20 cellular contexts compared by ENCODE assay signal in the genomic region with DNA sequence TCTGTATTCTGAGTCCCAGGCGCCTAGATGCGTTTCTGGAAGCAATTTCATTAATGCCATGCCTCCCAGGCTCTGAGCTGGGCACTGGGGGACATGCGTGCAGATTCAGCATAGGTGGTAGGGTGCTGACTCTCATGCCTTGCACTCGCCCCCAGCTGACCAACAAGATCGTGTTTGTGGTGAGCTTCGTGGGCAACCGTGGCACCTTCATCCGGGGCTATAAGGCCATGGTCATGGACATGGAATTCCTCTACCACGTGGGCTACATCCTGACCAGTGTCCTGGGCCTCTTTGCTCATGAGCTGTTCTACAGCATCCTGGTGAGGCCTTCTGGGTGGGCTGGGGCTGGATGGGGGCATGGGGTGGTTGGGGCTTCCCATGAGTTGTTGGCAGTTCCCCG. TPM values are rescaled to one million over a fixed set of nuclear protein-coding genes. Genes with fewer than 3 reads are reported as not detected.
A peak's percentile ranks its signal among the peaks of the same experiment; 100 is the strongest.
DNase-seq lines count a peak whose midpoint lies in the region; ATAC-seq and TF ChIP-seq lines count a peak whose summit lies in the region.
"Had no signal": no experiment of that assay in that cellular context is flagged by ENCODE, and none has a peak within 500 bp of the region (broad histone marks: within the 10 kb centered on the region; RNA-seq: fewer than 3 reads in every experiment).

No MANE protein-coding gene starts in this region.

- CTCF ChIA-PET in RWPE1 (lab: Yijun Ruan, JAX): interaction anchor here (0.5 to 0.7 kb wide), 2 partner anchors 233 to 402 kb away, joined by 3 read pairs; no protein-coding TSS in a partner anchor

- TF ChIP-seq EP300 in esophagus muscularis mucosa (IDR thresholded peaks at IDR 0.05): no peak

- H3K36me3 ChIP-seq in esophagus muscularis mucosa: peaks cover 9 to 97% (median 90%) of the 10 kb centered on the region in 4 donors

- WGBS in right cardiac atrium: 91% methylated on average over 10 of the region's 10 CpGs
- 97% methylated on average over 5 of the region's 10 CpGs for WGBS in esophagus muscularis mucosa

- peaks cover 40% of the 10 kb centered on the region for H3K36me3 Mint-ChIP-seq in memory B cell

- TF ChIP-seq POLR2A in esophagus muscularis mucosa (IDR thresholded peaks at IDR 0.05; ENCODE audit: low read depth): no peak

- peaks cover 13% of the 10 kb centered on the region for H3K4me1 Mint-ChIP-seq in memory B cell

- H3K9me3 ChIP-seq in right cardiac atrium (ENCODE audit: control insufficient read depth, low read length): no peaks in the 10 kb centered on the region
- no peaks in the 10 kb centered on the region for H3K9me3 ChIP-seq in esophagus muscularis mucosa

- H3K27me3 ChIP-seq in right cardiac atrium (ENCODE audit: control insufficient read depth, insufficient read depth) (no peaks in the 10 kb centered on the region), esophagus muscularis mucosa (no peaks in the 10 kb centered on the region)

- H3K4me1 ChIP-seq in right cardiac atrium (ENCODE audit: control insufficient read depth, insufficient read depth, low read length): peaks cover 17% of the 10 kb centered on the region
- peaks cover 28 to 36% (median 30%) of the 10 kb centered on the region in 4 donors for H3K4me1 ChIP-seq in esophagus muscularis mucosa

- H3K27ac ChIP-seq in right cardiac atrium (ENCODE audit: low read length): no peak overlapping the region
- peak overlapping the region; percentile 96 for H3K27ac ChIP-seq in RWPE1
- H3K27ac ChIP-seq in esophagus muscularis mucosa (replicated peaks in 1 of 4): no peak overlapping the region
- H3K27ac ChIP-seq: C4-2B had no signal

- peak overlapping the region; percentile 37 for H3K27ac Mint-ChIP-seq in memory B cell

- TF ChIP-seq CTCF in RWPE1 (conservative IDR thresholded peaks at IDR 0.05; ENCODE audit: low read depth): no peak
- no peak for TF ChIP-seq CTCF in esophagus muscularis mucosa (IDR thresholded peaks at IDR 0.05)

- no peak for ATAC-seq in Right ventricle myocardium inferior
- ATAC-seq in right cardiac atrium: no peak
- ATAC-seq in memory B cell (ENCODE audit: low read depth): no peak
- ATAC-seq in HG02759 (IDR thresholded peaks at IDR 0.05; ENCODE audit: unreplicated experiment): no peak

- H3K4me3 ChIP-seq in right cardiac atrium (ENCODE audit: low read length) (no peak overlapping the region), esophagus muscularis mucosa (no peak overlapping the region)

- no peak overlapping the region for H3K4me3 Mint-ChIP-seq in memory B cell

- peak; percentile 21 for DNase-seq in Right ventricle myocardium inferior (ENCODE audit: missing footprints)
- DNase-seq in right cardiac atrium: no peak
- no peak for DNase-seq in RWPE1 (ENCODE audit: low spot score)
- no peak for DNase-seq in memory B cell (ENCODE audit: low spot score in 2 of 2)
- DNase-seq in dedifferentiated amniotic fluid mesenchymal stem cell (ENCODE audit: extremely low spot score): no peak
- DNase-seq in esophagus muscularis mucosa (ENCODE audit: extremely low spot score): no peak
- DNase-seq in G401 (ENCODE audit: low spot score): no peak
- DNase-seq: DMS53, GDM1, HCEC 1CT, IMR-90, Kasumi-1, MV-4-11, NCI-H1436 treated with DMSO at 0.1 percent for 48 hours, NCI-H2081, NCI-H510A treated with DMSO at 0.1 percent for 48 hours, RPMI8226 had no signal

- intact Hi-C loops in Right ventricle myocardium inferior (cut with DNase I): loop anchor here (10.0 kb wide), 1 partner anchor 275 kb away; the partner anchor contains the start of genes CUTA and PHF1
- intact Hi-C loops in right cardiac atrium (cut with DNase I): loop anchor here in 1 of 4 donors (10.0 kb wide), 1 partner anchor 105 kb away; the partner anchor contains the start of gene BAK1
- intact Hi-C loops in esophagus muscularis mucosa (cut with DNase I): no loop called here

- in situ Hi-C loops in G401 (cut with HindIII; ENCODE audit: low sequenced_read_pairs): no loop called here

- POLR2A ChIA-PET in RWPE1 (lab: Yijun Ruan, JAX; ENCODE audit: low non-redundant PET): no interaction called here

- H3K9me3 Mint-ChIP-seq in memory B cell: no peaks in the 10 kb centered on the region

- H3K27me3 Mint-ChIP-seq in memory B cell: no peaks in the 10 kb centered on the region

RNA-seq across cellular contexts. Expression of gene UQCC2, which starts 21.6 kb away (rescaled TPM):
- 215 TPM for total RNA-seq in Right ventricle myocardium inferior
- total RNA-seq in right cardiac atrium: 100 to 1,000 TPM; 188 to 264 (median 233) TPM
- 376 TPM for polyA plus RNA-seq in right cardiac atrium
- total RNA-seq in esophagus muscularis mucosa: 10 to 100 TPM in 3 of 4 donors, 1 to 10 TPM in 1; 9.4 to 22.2 (median 14.7) TPM
- 24.9 and 51.4 TPM in 2 replicates for total RNA-seq in G401 (2014; rRNA removed; shearing (Covaris generic))

RNA-seq across cellular contexts. Expression of gene IP6K3, which starts 56.8 kb away (rescaled TPM):
- total RNA-seq in Right ventricle myocardium inferior (47.6 TPM), right cardiac atrium (10 to 100 TPM in 3 of 4 donors, 1 to 10 TPM in 1; 10.0 to 44.4 (median 27.1) TPM), esophagus muscularis mucosa (1 to 10 TPM; 1.2 to 2.8 (median 1.7) TPM)
- polyA plus RNA-seq in right cardiac atrium: 14.4 TPM
- 42.6 and 51.1 TPM in 2 replicates for total RNA-seq in G401 (2014; rRNA removed; shearing (Covaris generic))
- total RNA-seq: HT-29 had no signal
